In genomic region chr15:40511472-40512133, GRCh38 we compare ENCODE assay signal across 8 cellular contexts. TPM values are rescaled to one million over a fixed set of nuclear protein-coding genes. Genes with fewer than 3 reads are reported as not detected.
A peak's percentile ranks its signal among the peaks of the same experiment; 100 is the strongest.
DNase-seq lines count a peak whose midpoint lies in the region; ATAC-seq, FAIRE-seq and TF ChIP-seq lines count a peak whose summit lies in the region.

No MANE protein-coding gene starts in this region.

- no TSS peak for BruUV-seq in Panc1 (replicated peaks; lab: Mats Ljungman, UMichigan)

- ATAC-seq in GM23338 = peak; percentile 89
- peak; percentile 82 for ATAC-seq in Panc1
- ATAC-seq in GM19397 (IDR thresholded peaks at IDR 0.05; ENCODE audit: unreplicated experiment) = no peak

- H3K4me1 ChIP-seq in GM23338 (ENCODE audit: insufficient read depth) (peaks cover 12% of the 10 kb centered on the region; the same call in 1 of the 2 replicates), Panc1 (ENCODE audit: control insufficient read depth, insufficient read depth, low read length) (peaks cover 16% of the 10 kb centered on the region), small intestine (ENCODE audit: control insufficient read depth in 2 of 2, insufficient read depth in 1 of 2, low read depth in 1 of 2, low read length in 1 of 2) (peaks cover 0 to 4% of the 10 kb centered on the region in 2 donors)

- no peak overlapping the region for H3K27ac Mint-ChIP-seq in GM23338

- DNase-seq in GM03348 (ENCODE audit: low spot score) (peak; percentile 89), GM23338 (ENCODE audit: low spot score) (peak; percentile 87), Panc1 (ENCODE audit: low read depth, low spot score) (no peak), caudate nucleus (lab: John Stamatoyannopoulos, UW) (peak in 32 of 61 donors; percentile 1 to 52 (median 18)), islet precursor cell (peak; percentile 89), small intestine (peak; percentile 73), SKM-1 (lab: John Stamatoyannopoulos, UW; ENCODE audit: unreplicated experiment) (no peak)

- H3K4me2 ChIP-seq in GM23338 = peak overlapping the region; percentile 93

- intact Hi-C loops in Panc1 (cut with micrococcal nuclease; ENCODE audit: unreplicated experiment) = no loop called here

- no peaks in the 10 kb centered on the region for H4K20me1 ChIP-seq in GM23338 (replicated peaks; ENCODE audit: insufficient read depth)

- no peaks in the 10 kb centered on the region for H3K9me2 ChIP-seq in GM23338 (ENCODE audit: insufficient read depth)

- H3K36me3 ChIP-seq in GM23338 (ENCODE audit: insufficient read depth) (no peaks in the 10 kb centered on the region), Panc1 (ENCODE audit: control insufficient read depth, insufficient read depth, low read length) (no peaks in the 10 kb centered on the region), small intestine (ENCODE audit: control insufficient read depth in 2 of 2, insufficient read depth in 2 of 2, low read length in 2 of 2) (no peaks in the 10 kb centered on the region)

- H3K79me2 ChIP-seq in GM23338 (replicated peaks; ENCODE audit: insufficient read depth) = no peaks in the 10 kb centered on the region

- TF ChIP-seq CTCF in GM23338 (conservative IDR thresholded peaks at IDR 0.05; ENCODE audit: low read depth in 2 of 2) (no peak), Panc1 (IDR thresholded peaks at IDR 0.05) (no peak)

- peaks cover 5% of the 10 kb centered on the region for H3F3A ChIP-seq in GM23338 (replicated peaks; ENCODE audit: low read depth)

- H3K27me3 ChIP-seq in GM23338 (ENCODE audit: insufficient read depth) (peaks cover 49% of the 10 kb centered on the region), Panc1 (ENCODE audit: control insufficient read depth, insufficient read depth, low read length) (no peaks in the 10 kb centered on the region), small intestine (ENCODE audit: control insufficient read depth in 2 of 2, insufficient read depth in 2 of 2, low read length in 2 of 2) (peaks cover 0 to 4% of the 10 kb centered on the region in 2 donors)

- no peak overlapping the region for H3K27ac ChIP-seq in GM23338 (ENCODE audit: low read depth)
- peak overlapping the region; percentile 71 for H3K27ac ChIP-seq in Panc1 (ENCODE audit: low read length)
- peak overlapping the region; percentile 4 for H3K27ac ChIP-seq in caudate nucleus (ENCODE audit: low read depth, low read length)
- no peak overlapping the region for H3K27ac ChIP-seq in small intestine (ENCODE audit: low read depth in 1 of 2, low read length in 1 of 2)

- H2AFZ ChIP-seq in GM23338 = peak overlapping the region; percentile 97

- H3K9me3 Mint-ChIP-seq in GM23338 = no peaks in the 10 kb centered on the region; the same call in 2 of the 3 replicates

- peaks cover 29% of the 10 kb centered on the region for H3K27me3 Mint-ChIP-seq in GM23338 (ENCODE audit: insufficient read depth, low read depth, poor library complexity)

- 1% methylated on average over 52 to 61 of the region's 61 CpGs for WGBS in small intestine, 3 donors

- H3K36me3 Mint-ChIP-seq in GM23338 (ENCODE audit: low read depth) = no peaks in the 10 kb centered on the region; the same call in 2 of the 3 replicates

- no peak for FAIRE-seq in small intestine (lab: Jason Lieb, UNC)

- H3K4me3 Mint-ChIP-seq in GM23338 = peak overlapping the region; percentile 72

- H3K9me3 ChIP-seq in Panc1 (ENCODE audit: control insufficient read depth, insufficient read depth, low read depth, low read length) = no peaks in the 10 kb centered on the region
- no peaks in the 10 kb centered on the region for H3K9me3 ChIP-seq in small intestine (ENCODE audit: control insufficient read depth, low read depth)

- CTCF ChIA-PET in Panc1 (lab: Charles Lee) = interaction anchor here (0.6 kb wide), 1 partner anchor 10 kb away, joined by 11 read pairs; no protein-coding TSS in a partner anchor

- POLR2A ChIA-PET in Panc1 (lab: Charles Lee) = no interaction called here

- in situ Hi-C loops in Panc1 (cut with HindIII; ENCODE audit: low pct_unique_long_range_greater_than_20kb, low sequenced_read_pairs) = no loop called here

- peaks cover 17% of the 10 kb centered on the region for H3K4me1 Mint-ChIP-seq in GM23338

- H3K4me3 ChIP-seq in GM23338 = peak overlapping the region; percentile 72
- H3K4me3 ChIP-seq in Panc1 (ENCODE audit: low read depth in 2 of 2, low read length in 2 of 2) = peak overlapping the region; percentile 51 to 61
- peak overlapping the region; percentile 40 to 51 for H3K4me3 ChIP-seq in small intestine (ENCODE audit: low read depth in 1 of 2, low read length in 2 of 2)

TF ChIP-seq in GM23338, 12 proteins besides CTCF, POLR2A, EP300 and RAD21:
- TF ChIP-seq ZNF114 (CRISPR knock-in tag; IDR thresholded peaks at IDR 0.05) = no peak
- TF ChIP-seq ETS1 (IDR thresholded peaks at IDR 0.05) = 0 out of 2 replicates have a peak, but pooled peaks have one; percentile 6
- peak; percentile 76 for TF ChIP-seq POLR2AphosphoS5 (IDR thresholded peaks at IDR 0.05; ENCODE audit: low read depth)
- no peak for TF ChIP-seq STAT1 (IDR thresholded peaks at IDR 0.05; ENCODE audit: unreplicated experiment)
- TF ChIP-seq CREB1 (CRISPR knock-in tag; IDR thresholded peaks at IDR 0.05; ENCODE audit: low read depth) = no peak; the same call in 1 of the 2 replicates
- TF ChIP-seq NANOG (IDR thresholded peaks at IDR 0.05; ENCODE audit: borderline replicate concordance) = no peak
TF ChIP-seq in GM23338: peak in this region for 2.

RNA-seq across cellular contexts. Expression of gene CHST14, which starts 40.8 kb away (rescaled TPM):
- total RNA-seq in GM23338 (2014; rRNA removed; shearing (Covaris generic)) = 15.6 and 17.9 TPM in 2 replicates
- 8.4 and 10.0 TPM in 2 replicates for polyA plus RNA-seq in GM23338 (2016; fragmentation: Nextera tagmentation; extraction: Ambion mirVana)
- 42.4 TPM for total RNA-seq in Panc1 (2021; ENCODE audit: unreplicated experiment)
- polyA plus RNA-seq in Panc1 (2012; ENCODE audit: insufficient read length) = 48.2 TPM
- polyA plus RNA-seq in small intestine = 1 to 10 TPM in 2 of 3 donors, under 1 TPM in 1; 0.45 to 6.3 (median 1.1) TPM

RNA-seq across cellular contexts. Expression of gene CCDC32, which starts 53.2 kb away (rescaled TPM):
- 15.4 and 16.9 TPM in 2 replicates for total RNA-seq in GM23338 (2014; rRNA removed; shearing (Covaris generic))
- polyA plus RNA-seq in GM23338 (2016; fragmentation: Nextera tagmentation; extraction: Ambion mirVana) (12.2 and 13.8 TPM in 2 replicates), small intestine (10 to 100 TPM; 22.3 to 23.8 (median 23.5) TPM)
- total RNA-seq in Panc1 (2021; ENCODE audit: unreplicated experiment) = 29.8 TPM
- 17.5 TPM for polyA plus RNA-seq in Panc1 (2012; ENCODE audit: insufficient read length)

RNA-seq across cellular contexts. Expression of gene RPUSD2, which starts 57.5 kb away (rescaled TPM):
- 23.3 and 25.5 TPM in 2 replicates for total RNA-seq in GM23338 (2014; rRNA removed; shearing (Covaris generic))
- 21.2 and 22.0 TPM in 2 replicates for polyA plus RNA-seq in GM23338 (2016; fragmentation: Nextera tagmentation; extraction: Ambion mirVana)
- 17.5 TPM for total RNA-seq in Panc1 (2021; ENCODE audit: unreplicated experiment)
- 15.3 TPM for polyA plus RNA-seq in Panc1 (2012; ENCODE audit: insufficient read length)
- 10 to 100 TPM in 1 of 3 donors, 1 to 10 TPM in 2; 3.2 to 10.1 (median 4.0) TPM for polyA plus RNA-seq in small intestine

Comparison
In these comparisons a context has a peak if more than half of its experiments do, and no peak if none do; other contexts are left out.
1. DNase-seq: peak in GM03348 (single experiment), GM23338 (single experiment), caudate nucleus (32 of 61), islet precursor cell (single experiment) and small intestine (single experiment); none in Panc1 (single experiment) and SKM-1 (single experiment).
2. H3K27ac ChIP-seq: peak in Panc1 (single experiment) and caudate nucleus (single experiment); none in GM23338 (single experiment) and small intestine (0 of 2).
3. Peak in every context shown above with its lines, with median percentiles within 50 percentile points of each other: H3K4me3 ChIP-seq.